In the genomic region with DNA sequence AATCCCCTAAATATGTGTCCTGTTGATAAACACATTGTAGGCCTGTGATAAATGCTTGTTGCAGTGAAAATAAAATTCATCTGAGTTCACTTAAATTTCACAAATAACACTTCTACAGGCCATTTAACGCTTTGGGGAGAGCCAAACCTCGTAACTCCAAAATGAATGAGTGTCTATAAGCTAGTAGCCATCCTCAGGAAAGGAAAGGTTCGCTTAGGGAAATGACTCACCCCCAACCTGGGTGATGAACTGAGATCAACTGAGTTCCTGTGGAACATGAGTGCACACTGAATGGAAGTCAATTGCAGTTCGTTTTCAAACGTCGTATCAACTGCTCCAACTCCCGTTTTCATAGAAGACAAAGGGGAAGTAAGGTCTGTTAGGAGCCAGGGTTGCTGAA, we compare ENCODE assay signal across 23 cellular contexts.
A peak's percentile ranks its signal among the peaks of the same experiment; 100 is the strongest.
DNase-seq lines count a peak whose midpoint lies in the region; FAIRE-seq and TF ChIP-seq lines count a peak whose summit lies in the region.
"Had no signal": no experiment of that assay in that cellular context is flagged by ENCODE, and none has a peak within 500 bp of the region (broad histone marks: within the 10 kb centered on the region; RNA-seq: fewer than 3 reads in every experiment).

No MANE protein-coding gene starts in this region.

- intact Hi-C loops in activated CD4-positive, alpha-beta memory T cell treated with anti-CD3 and anti-CD28 coated beads for 36 hours (cut with micrococcal nuclease): loop anchor here (2.0 to 10.0 kb wide), 2 partner anchors 33 to 331 kb away; no protein-coding TSS in a partner anchor
- intact Hi-C loops in endothelial cell of umbilical vein (cut with micrococcal nuclease): loop anchor here (1.0 kb wide), 1 partner anchor 15 kb away; no protein-coding TSS in a partner anchor

- no TSS peak for BruUV-seq in endothelial cell of umbilical vein (replicated peaks; lab: Mats Ljungman, UMichigan)

- H3K27me3 ChIP-seq in GM23248 (replicated peaks; ENCODE audit: insufficient read depth) (no peaks in the 10 kb centered on the region), endothelial cell of umbilical vein (ENCODE audit: control insufficient read depth in 2 of 2, insufficient read depth in 2 of 2, low read length in 2 of 2) (no peaks in the 10 kb centered on the region), HAP-1 (ENCODE audit: low read depth) (no peaks in the 10 kb centered on the region)
- H3K27me3 ChIP-seq: sigmoid colon had no signal

- H3K9me3 ChIP-seq in GM23248 (ENCODE audit: low read depth) (no peaks in the 10 kb centered on the region), endothelial cell of umbilical vein (replicated peaks; ENCODE audit: control insufficient read depth, insufficient read depth, low read length) (no peaks in the 10 kb centered on the region), HAP-1 (no peaks in the 10 kb centered on the region)
- H3K9me3 ChIP-seq: sigmoid colon had no signal

- FAIRE-seq in endothelial cell of umbilical vein (lab: Jason Lieb, UNC): no peak
- FAIRE-seq: G401.6 had no signal

- H3K4me3 ChIP-seq in GM23248: no peak overlapping the region
- no peak overlapping the region for H3K4me3 ChIP-seq in endothelial cell of umbilical vein (replicated peaks in 1 of 3; ENCODE audit: insufficient read depth in 1 of 3, low read depth in 1 of 3, low read length in 3 of 3)
- no peak overlapping the region for H3K4me3 ChIP-seq in HAP-1
- H3K4me3 ChIP-seq: sigmoid colon had no signal

- dilution Hi-C loops in endothelial cell of umbilical vein (cut with MboI; ENCODE audit: extremely low pct_ligation_motif_present, low sequenced_read_pairs): no loop called here

- H3K9ac ChIP-seq in GM23248 (no peak overlapping the region), endothelial cell of umbilical vein (replicated peaks; ENCODE audit: extremely low read depth, insufficient read depth, low read length) (no peak overlapping the region)
- H3K9ac ChIP-seq: parathyroid adenoma had no signal

- CTCF ChIA-PET in activated CD4-positive, alpha-beta memory T cell treated with anti-CD3 and anti-CD28 coated beads for 36 hours (lab: Charles Lee): no interaction called here
- CTCF ChIA-PET in endothelial cell of umbilical vein (lab: Charles Lee): no interaction called here

- WGBS in GM23248 (ENCODE audit: low coverage in 1 of 2, low lambda C conversion rate in 2 of 2, missing lambda C conversion rate in 2 of 2), 2 experiments: 93 to 96% methylated on average over 7 of the region's 7 CpGs

- DNase-seq in activated T-cell treated with anti-CD3 and anti-CD28 coated beads, Interleukin-2, amount 50 U/mL, for 24 hours: no peak
- DNase-seq in activated T-cell treated with anti-CD3 and anti-CD28 coated beads for 4 hours (no peak), GM23248 (no peak), endothelial cell of umbilical vein (ENCODE audit: low read depth, low spot score) (peak; percentile 24), nucleus accumbens (lab: John Stamatoyannopoulos, UW) (no peak), HAP-1 (ENCODE audit: low spot score in 2 of 2) (no peak)
- DNase-seq in activated CD4-positive, alpha-beta memory T cell treated with anti-CD3 and anti-CD28 coated beads for 36 hours: peak; percentile 26
- no peak for DNase-seq in activated CD4-positive, CD25-positive, alpha-beta regulatory T cell treated with anti-CD3 and anti-CD28 coated beads, Interleukin-2, amount 50 U/mL, for 72 hours
- DNase-seq: activated CD4-positive, CD25-positive, alpha-beta regulatory T cell; activated CD8-positive, alpha-beta memory T cell treated with anti-CD3 and anti-CD28 coated beads, Interleukin-2, amount 50 U/mL, for 4 hours; activated naive CD8-positive, alpha-beta T cell treated with anti-CD3 and anti-CD28 coated beads, Interleukin-2, amount 10 ng/mL, durations not matched to agents 7 days and 5 days; CD4-positive, CD25-positive, alpha-beta regulatory T cell; DMS 273 treated with DMSO at 0.1 percent for 48 hours; hippocampal formation; islet precursor cell; Karpas-422; NCI-H1417; NCI-H69; SHP77 treated with DMSO at 0.1 percent for 48 hours; sigmoid colon had no signal

- H3K9me1 ChIP-seq in endothelial cell of umbilical vein (replicated peaks; ENCODE audit: control insufficient read depth, extremely low read depth, insufficient read depth, low read length): no peaks in the 10 kb centered on the region

- H3K27ac ChIP-seq in GM23248: peak overlapping the region; percentile 54
- H3K27ac ChIP-seq in endothelial cell of umbilical vein (ENCODE audit: insufficient read depth, low read depth, low read length): peak overlapping the region; percentile 10
- H3K27ac ChIP-seq: parathyroid adenoma, sigmoid colon had no signal

- H3K79me2 ChIP-seq in GM23248 (ENCODE audit: insufficient read depth): no peaks in the 10 kb centered on the region
- no peaks in the 10 kb centered on the region for H3K79me2 ChIP-seq in endothelial cell of umbilical vein (ENCODE audit: control insufficient read depth, insufficient read depth, low read length)
- H3K79me2 ChIP-seq: parathyroid adenoma had no signal

- no peak overlapping the region for H3K4me3 Mint-ChIP-seq in activated T-cell treated with anti-CD3 and anti-CD28 coated beads, Interleukin-2, amount 50 U/mL, for 24 hours
- no peak overlapping the region for H3K4me3 Mint-ChIP-seq in activated CD4-positive, alpha-beta memory T cell treated with anti-CD3 and anti-CD28 coated beads for 36 hours
- H3K4me3 Mint-ChIP-seq: activated naive CD8-positive, alpha-beta T cell treated with anti-CD3 and anti-CD28 coated beads, Interleukin-2, amount 10 ng/mL, durations not matched to agents 7 days and 5 days; CD4-positive, CD25-positive, alpha-beta regulatory T cell; dendritic cell treated with granulocyte-macrophage colony-stimulating factor and Interleukin-4, amounts not matched to agents 40 ng/mL and 50 ng/mL, for 4 days had no signal

- no peaks in the 10 kb centered on the region for H3K27me3 Mint-ChIP-seq in activated T-cell treated with anti-CD3 and anti-CD28 coated beads, Interleukin-2, amount 50 U/mL, for 24 hours
- no peaks in the 10 kb centered on the region for H3K27me3 Mint-ChIP-seq in activated CD4-positive, alpha-beta memory T cell treated with anti-CD3 and anti-CD28 coated beads for 36 hours
- H3K27me3 Mint-ChIP-seq: activated naive CD8-positive, alpha-beta T cell treated with anti-CD3 and anti-CD28 coated beads, Interleukin-2, amount 10 ng/mL, durations not matched to agents 7 days and 5 days; CD4-positive, CD25-positive, alpha-beta regulatory T cell had no signal

- peaks cover 10% of the 10 kb centered on the region for H3K4me1 ChIP-seq in GM23248 (ENCODE audit: insufficient read depth)
- H3K4me1 ChIP-seq in endothelial cell of umbilical vein (ENCODE audit: control insufficient read depth, extremely low read depth, insufficient read depth, low read length): peaks cover 26% of the 10 kb centered on the region
- no peaks in the 10 kb centered on the region for H3K4me1 ChIP-seq in HAP-1

- H3K4me2 ChIP-seq in GM23248 (ENCODE audit: unreplicated experiment) (no peak overlapping the region), endothelial cell of umbilical vein (ENCODE audit: insufficient read depth, low read length) (peak overlapping the region; percentile 18)

- H3K36me3 Mint-ChIP-seq in activated T-cell treated with anti-CD3 and anti-CD28 coated beads, Interleukin-2, amount 50 U/mL, for 24 hours (ENCODE audit: low read depth): peaks cover 8% of the 10 kb centered on the region
- peaks cover 7% of the 10 kb centered on the region for H3K36me3 Mint-ChIP-seq in activated CD4-positive, alpha-beta memory T cell treated with anti-CD3 and anti-CD28 coated beads for 36 hours

- H3K27ac Mint-ChIP-seq in activated T-cell treated with anti-CD3 and anti-CD28 coated beads, Interleukin-2, amount 50 U/mL, for 24 hours: peak overlapping the region; percentile 94
- peak overlapping the region; percentile 74 for H3K27ac Mint-ChIP-seq in activated CD4-positive, alpha-beta memory T cell treated with anti-CD3 and anti-CD28 coated beads for 36 hours
- H3K27ac Mint-ChIP-seq: dendritic cell treated with granulocyte-macrophage colony-stimulating factor and Interleukin-4, amounts not matched to agents 40 ng/mL and 50 ng/mL, for 4 days had no signal

- no peaks in the 10 kb centered on the region for H3K36me3 ChIP-seq in GM23248 (ENCODE audit: low read depth)
- H3K36me3 ChIP-seq in endothelial cell of umbilical vein (ENCODE audit: control insufficient read depth in 2 of 2, extremely low read depth in 1 of 2, insufficient read depth in 2 of 2, low read length in 2 of 2): no peaks in the 10 kb centered on the region
- H3K36me3 ChIP-seq in HAP-1 (replicated peaks): no peaks in the 10 kb centered on the region
- H3K36me3 ChIP-seq: sigmoid colon had no signal

- H2AFZ ChIP-seq in GM23248 (no peak overlapping the region), endothelial cell of umbilical vein (ENCODE audit: low read depth, low read length) (peak overlapping the region; percentile 3)
- H2AFZ ChIP-seq: parathyroid adenoma had no signal

- POLR2A ChIA-PET in activated CD4-positive, alpha-beta memory T cell treated with anti-CD3 and anti-CD28 coated beads for 36 hours (lab: Charles Lee): interaction anchor here (1.6 to 2.2 kb wide), 3 partner anchors 15 to 389 kb away, joined by 6 to 7 read pairs (median 6); no protein-coding TSS in a partner anchor
- POLR2A ChIA-PET in endothelial cell of umbilical vein (lab: Charles Lee): no interaction called here

- no peaks in the 10 kb centered on the region for H3K9me2 ChIP-seq in GM23248 (ENCODE audit: insufficient read depth)

- no peak for TF ChIP-seq CTCF in endothelial cell of umbilical vein (IDR thresholded peaks at IDR 0.05; ENCODE audit: extremely low read depth in 1 of 2, insufficient read depth in 1 of 2, low read depth in 1 of 2, low read length in 2 of 2)

- no peaks in the 10 kb centered on the region for H4K20me1 ChIP-seq in GM23248 (ENCODE audit: insufficient read depth)
- no peaks in the 10 kb centered on the region for H4K20me1 ChIP-seq in endothelial cell of umbilical vein (replicated peaks; ENCODE audit: control insufficient read depth, extremely low read depth, insufficient read depth, low read length)

- no peak for TF ChIP-seq POLR2A in endothelial cell of umbilical vein (IDR thresholded peaks at IDR 0.05; ENCODE audit: low read depth, low read length)

- peaks cover 16% of the 10 kb centered on the region for H3F3A ChIP-seq in GM23248 (ENCODE audit: insufficient read depth)

- H3K4me1 Mint-ChIP-seq in activated T-cell treated with anti-CD3 and anti-CD28 coated beads, Interleukin-2, amount 50 U/mL, for 24 hours (ENCODE audit: low read depth): peaks cover 36% of the 10 kb centered on the region
- peaks cover 28% of the 10 kb centered on the region for H3K4me1 Mint-ChIP-seq in activated CD4-positive, alpha-beta memory T cell treated with anti-CD3 and anti-CD28 coated beads for 36 hours (ENCODE audit: low read depth)

- peaks cover 22% of the 10 kb centered on the region for H3K9me3 Mint-ChIP-seq in activated T-cell treated with anti-CD3 and anti-CD28 coated beads, Interleukin-2, amount 50 U/mL, for 24 hours
- H3K9me3 Mint-ChIP-seq in activated CD4-positive, alpha-beta memory T cell treated with anti-CD3 and anti-CD28 coated beads for 36 hours: peaks cover 16% of the 10 kb centered on the region
- H3K9me3 Mint-ChIP-seq: dendritic cell treated with granulocyte-macrophage colony-stimulating factor and Interleukin-4, amounts not matched to agents 40 ng/mL and 50 ng/mL, for 4 days had no signal

- in situ Hi-C loops in GM23248 (cut with MboI) (no loop called here), HAP-1 (cut with MboI; ENCODE audit: low sequenced_read_pairs) (no loop called here)

Comparison
In these comparisons a context has a peak if more than half of its experiments do, and no peak if none do; other contexts are left out.
1. DNase-seq: peak in activated CD4-positive, alpha-beta memory T cell treated with anti-CD3 and anti-CD28 coated beads for 36 hours (single experiment) and endothelial cell of umbilical vein (single experiment); none in activated T-cell treated with anti-CD3 and anti-CD28 coated beads, Interleukin-2, amount 50 U/mL, for 24 hours (single experiment), activated T-cell treated with anti-CD3 and anti-CD28 coated beads for 4 hours (single experiment), GM23248 (single experiment), nucleus accumbens (0 of 56), activated CD4-positive, CD25-positive, alpha-beta regulatory T cell treated with anti-CD3 and anti-CD28 coated beads, Interleukin-2, amount 50 U/mL, for 72 hours (single experiment) and HAP-1 (0 of 2).